In genomic region chr16:28932339-28933141, GRCh38 we compare ENCODE assay signal across 2 cellular contexts.
TF ChIP-seq lines count a peak whose summit lies in the region.

No MANE protein-coding gene starts in this region.

TF ChIP-seq in HepG2, 621 proteins besides CTCF, POLR2A, EP300 and RAD21:
- TF ChIP-seq ZNF768 (CRISPR knock-in tag; IDR thresholded peaks at IDR 0.05): 0 out of 2 replicates have a peak, but pooled peaks have one; percentile 43
- no peak for TF ChIP-seq ZNF296 (CRISPR knock-in tag; conservative IDR thresholded peaks at IDR 0.05)

TF ChIP-seq in WTC11, 78 proteins besides CTCF, POLR2A, EP300 and RAD21:
- TF ChIP-seq HMGA2 (CRISPR knock-in tag; IDR thresholded peaks at IDR 0.05) (no peak), MYBL2 (CRISPR knock-in tag; IDR thresholded peaks at IDR 0.05) (no peak), JUN (CRISPR knock-in tag; IDR thresholded peaks at IDR 0.05) (no peak), FOXK1 (CRISPR knock-in tag; IDR thresholded peaks at IDR 0.05) (no peak), TCF7 (CRISPR knock-in tag; IDR thresholded peaks at IDR 0.05; ENCODE audit: low read depth) (no peak), CBFB (CRISPR knock-in tag; IDR thresholded peaks at IDR 0.05; ENCODE audit: low read depth) (no peak), ESRRA (CRISPR knock-in tag; IDR thresholded peaks at IDR 0.05; ENCODE audit: borderline replicate concordance) (no peak), PRDM15 (CRISPR knock-in tag; IDR thresholded peaks at IDR 0.05) (no peak), SOX15 (CRISPR knock-in tag; IDR thresholded peaks at IDR 0.05) (no peak), RORB (CRISPR knock-in tag; IDR thresholded peaks at IDR 0.05) (no peak)
- TF ChIP-seq, protein P1, sequence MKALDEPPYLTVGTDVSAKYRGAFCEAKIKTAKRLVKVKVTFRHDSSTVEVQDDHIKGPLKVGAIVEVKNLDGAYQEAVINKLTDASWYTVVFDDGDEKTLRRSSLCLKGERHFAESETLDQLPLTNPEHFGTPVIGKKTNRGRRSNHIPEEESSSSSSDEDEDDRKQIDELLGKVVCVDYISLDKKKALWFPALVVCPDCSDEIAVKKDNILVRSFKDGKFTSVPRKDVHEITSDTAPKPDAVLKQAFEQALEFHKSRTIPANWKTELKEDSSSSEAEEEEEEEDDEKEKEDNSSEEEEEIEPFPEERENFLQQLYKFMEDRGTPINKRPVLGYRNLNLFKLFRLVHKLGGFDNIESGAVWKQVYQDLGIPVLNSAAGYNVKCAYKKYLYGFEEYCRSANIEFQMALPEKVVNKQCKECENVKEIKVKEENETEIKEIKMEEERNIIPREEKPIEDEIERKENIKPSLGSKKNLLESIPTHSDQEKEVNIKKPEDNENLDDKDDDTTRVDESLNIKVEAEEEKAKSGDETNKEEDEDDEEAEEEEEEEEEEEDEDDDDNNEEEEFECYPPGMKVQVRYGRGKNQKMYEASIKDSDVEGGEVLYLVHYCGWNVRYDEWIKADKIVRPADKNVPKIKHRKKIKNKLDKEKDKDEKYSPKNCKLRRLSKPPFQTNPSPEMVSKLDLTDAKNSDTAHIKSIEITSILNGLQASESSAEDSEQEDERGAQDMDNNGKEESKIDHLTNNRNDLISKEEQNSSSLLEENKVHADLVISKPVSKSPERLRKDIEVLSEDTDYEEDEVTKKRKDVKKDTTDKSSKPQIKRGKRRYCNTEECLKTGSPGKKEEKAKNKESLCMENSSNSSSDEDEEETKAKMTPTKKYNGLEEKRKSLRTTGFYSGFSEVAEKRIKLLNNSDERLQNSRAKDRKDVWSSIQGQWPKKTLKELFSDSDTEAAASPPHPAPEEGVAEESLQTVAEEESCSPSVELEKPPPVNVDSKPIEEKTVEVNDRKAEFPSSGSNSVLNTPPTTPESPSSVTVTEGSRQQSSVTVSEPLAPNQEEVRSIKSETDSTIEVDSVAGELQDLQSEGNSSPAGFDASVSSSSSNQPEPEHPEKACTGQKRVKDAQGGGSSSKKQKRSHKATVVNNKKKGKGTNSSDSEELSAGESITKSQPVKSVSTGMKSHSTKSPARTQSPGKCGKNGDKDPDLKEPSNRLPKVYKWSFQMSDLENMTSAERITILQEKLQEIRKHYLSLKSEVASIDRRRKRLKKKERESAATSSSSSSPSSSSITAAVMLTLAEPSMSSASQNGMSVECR (CRISPR knock-in tag; IDR thresholded peaks at IDR 0.05; ENCODE audit: borderline replicate concordance): no peak
- TF ChIP-seq, protein P2, sequence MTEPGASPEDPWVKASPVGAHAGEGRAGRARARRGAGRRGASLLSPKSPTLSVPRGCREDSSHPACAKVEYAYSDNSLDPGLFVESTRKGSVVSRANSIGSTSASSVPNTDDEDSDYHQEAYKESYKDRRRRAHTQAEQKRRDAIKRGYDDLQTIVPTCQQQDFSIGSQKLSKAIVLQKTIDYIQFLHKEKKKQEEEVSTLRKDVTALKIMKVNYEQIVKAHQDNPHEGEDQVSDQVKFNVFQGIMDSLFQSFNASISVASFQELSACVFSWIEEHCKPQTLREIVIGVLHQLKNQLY (CRISPR knock-in tag; IDR thresholded peaks at IDR 0.05): no peak
- TF ChIP-seq, protein P3, sequence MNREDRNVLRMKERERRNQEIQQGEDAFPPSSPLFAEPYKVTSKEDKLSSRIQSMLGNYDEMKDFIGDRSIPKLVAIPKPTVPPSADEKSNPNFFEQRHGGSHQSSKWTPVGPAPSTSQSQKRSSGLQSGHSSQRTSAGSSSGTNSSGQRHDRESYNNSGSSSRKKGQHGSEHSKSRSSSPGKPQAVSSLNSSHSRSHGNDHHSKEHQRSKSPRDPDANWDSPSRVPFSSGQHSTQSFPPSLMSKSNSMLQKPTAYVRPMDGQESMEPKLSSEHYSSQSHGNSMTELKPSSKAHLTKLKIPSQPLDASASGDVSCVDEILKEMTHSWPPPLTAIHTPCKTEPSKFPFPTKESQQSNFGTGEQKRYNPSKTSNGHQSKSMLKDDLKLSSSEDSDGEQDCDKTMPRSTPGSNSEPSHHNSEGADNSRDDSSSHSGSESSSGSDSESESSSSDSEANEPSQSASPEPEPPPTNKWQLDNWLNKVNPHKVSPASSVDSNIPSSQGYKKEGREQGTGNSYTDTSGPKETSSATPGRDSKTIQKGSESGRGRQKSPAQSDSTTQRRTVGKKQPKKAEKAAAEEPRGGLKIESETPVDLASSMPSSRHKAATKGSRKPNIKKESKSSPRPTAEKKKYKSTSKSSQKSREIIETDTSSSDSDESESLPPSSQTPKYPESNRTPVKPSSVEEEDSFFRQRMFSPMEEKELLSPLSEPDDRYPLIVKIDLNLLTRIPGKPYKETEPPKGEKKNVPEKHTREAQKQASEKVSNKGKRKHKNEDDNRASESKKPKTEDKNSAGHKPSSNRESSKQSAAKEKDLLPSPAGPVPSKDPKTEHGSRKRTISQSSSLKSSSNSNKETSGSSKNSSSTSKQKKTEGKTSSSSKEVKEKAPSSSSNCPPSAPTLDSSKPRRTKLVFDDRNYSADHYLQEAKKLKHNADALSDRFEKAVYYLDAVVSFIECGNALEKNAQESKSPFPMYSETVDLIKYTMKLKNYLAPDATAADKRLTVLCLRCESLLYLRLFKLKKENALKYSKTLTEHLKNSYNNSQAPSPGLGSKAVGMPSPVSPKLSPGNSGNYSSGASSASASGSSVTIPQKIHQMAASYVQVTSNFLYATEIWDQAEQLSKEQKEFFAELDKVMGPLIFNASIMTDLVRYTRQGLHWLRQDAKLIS (CRISPR knock-in tag; IDR thresholded peaks at IDR 0.05; ENCODE audit: borderline replicate concordance): no peak
- TF ChIP-seq, protein P4, sequence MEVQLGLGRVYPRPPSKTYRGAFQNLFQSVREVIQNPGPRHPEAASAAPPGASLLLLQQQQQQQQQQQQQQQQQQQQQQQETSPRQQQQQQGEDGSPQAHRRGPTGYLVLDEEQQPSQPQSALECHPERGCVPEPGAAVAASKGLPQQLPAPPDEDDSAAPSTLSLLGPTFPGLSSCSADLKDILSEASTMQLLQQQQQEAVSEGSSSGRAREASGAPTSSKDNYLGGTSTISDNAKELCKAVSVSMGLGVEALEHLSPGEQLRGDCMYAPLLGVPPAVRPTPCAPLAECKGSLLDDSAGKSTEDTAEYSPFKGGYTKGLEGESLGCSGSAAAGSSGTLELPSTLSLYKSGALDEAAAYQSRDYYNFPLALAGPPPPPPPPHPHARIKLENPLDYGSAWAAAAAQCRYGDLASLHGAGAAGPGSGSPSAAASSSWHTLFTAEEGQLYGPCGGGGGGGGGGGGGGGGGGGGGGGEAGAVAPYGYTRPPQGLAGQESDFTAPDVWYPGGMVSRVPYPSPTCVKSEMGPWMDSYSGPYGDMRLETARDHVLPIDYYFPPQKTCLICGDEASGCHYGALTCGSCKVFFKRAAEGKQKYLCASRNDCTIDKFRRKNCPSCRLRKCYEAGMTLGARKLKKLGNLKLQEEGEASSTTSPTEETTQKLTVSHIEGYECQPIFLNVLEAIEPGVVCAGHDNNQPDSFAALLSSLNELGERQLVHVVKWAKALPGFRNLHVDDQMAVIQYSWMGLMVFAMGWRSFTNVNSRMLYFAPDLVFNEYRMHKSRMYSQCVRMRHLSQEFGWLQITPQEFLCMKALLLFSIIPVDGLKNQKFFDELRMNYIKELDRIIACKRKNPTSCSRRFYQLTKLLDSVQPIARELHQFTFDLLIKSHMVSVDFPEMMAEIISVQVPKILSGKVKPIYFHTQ (CRISPR knock-in tag; IDR thresholded peaks at IDR 0.05): no peak
